In the genomic region with DNA sequence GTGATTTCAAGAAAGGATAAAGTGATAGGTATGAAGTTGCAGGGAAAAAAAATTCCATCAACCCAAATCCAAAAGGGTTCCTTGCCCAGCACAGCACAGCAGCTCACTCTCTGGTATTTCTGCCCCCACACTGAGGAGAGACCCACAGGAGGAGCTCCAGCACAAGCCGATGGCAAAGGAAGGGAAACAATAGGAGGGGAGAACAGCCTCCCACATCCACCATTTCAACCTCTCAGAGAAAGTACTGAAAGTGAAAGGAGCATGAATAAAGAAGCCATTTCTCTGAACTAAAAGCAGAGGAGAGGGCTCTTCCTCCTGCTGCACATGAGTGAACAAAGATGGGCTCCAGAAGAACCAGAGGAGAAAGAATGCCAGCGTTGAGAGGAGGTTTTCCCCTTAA, we compare ENCODE assay signal across 8 cellular contexts. TPM values are rescaled to one million over a fixed set of nuclear protein-coding genes. Genes with fewer than 3 reads are reported as not detected.
DNase-seq lines count a peak whose midpoint lies in the region; ATAC-seq lines count a peak whose summit lies in the region.

No MANE protein-coding gene starts in this region.

- no peaks in the 10 kb centered on the region for H3K4me1 ChIP-seq in right cardiac atrium (ENCODE audit: control insufficient read depth, insufficient read depth, low read length)
- peaks cover 0 to 26% (median 14%) of the 10 kb centered on the region in 5 donors for H3K4me1 ChIP-seq in subcutaneous abdominal adipose tissue (ENCODE audit: control insufficient read depth in 5 of 5, insufficient read depth in 5 of 5, low read length in 5 of 5)

- H3K9me3 ChIP-seq in right cardiac atrium (ENCODE audit: control insufficient read depth, low read length) = no peaks in the 10 kb centered on the region
- no peaks in the 10 kb centered on the region for H3K9me3 ChIP-seq in subcutaneous abdominal adipose tissue (ENCODE audit: control insufficient read depth in 5 of 5, low read length in 5 of 5)

- H3K27ac ChIP-seq in right cardiac atrium (ENCODE audit: low read length) = no peak overlapping the region
- no peak overlapping the region for H3K27ac ChIP-seq in subcutaneous abdominal adipose tissue (ENCODE audit: low read depth, low read length)

- WGBS in right cardiac atrium = 22% methylated on average over 2 of the region's 2 CpGs

- H3K27me3 ChIP-seq in right cardiac atrium (ENCODE audit: control insufficient read depth, insufficient read depth) (no peaks in the 10 kb centered on the region), subcutaneous abdominal adipose tissue (ENCODE audit: control insufficient read depth in 5 of 5, insufficient read depth in 4 of 5, low read length in 5 of 5) (no peaks in the 10 kb centered on the region)

- peaks cover 38% of the 10 kb centered on the region for H3K4me1 Mint-ChIP-seq in activated naive CD4-positive, alpha-beta T cell treated with anti-CD3 and anti-CD28 coated beads, Interleukin-2, amount 50 U/mL, for 24 hours

- no peaks in the 10 kb centered on the region for H3K36me3 Mint-ChIP-seq in activated naive CD4-positive, alpha-beta T cell treated with anti-CD3 and anti-CD28 coated beads, Interleukin-2, amount 50 U/mL, for 24 hours

- no peak for DNase-seq in activated naive CD4-positive, alpha-beta T cell treated with Interleukin-2 at 50 U/mL for 16 hours
- DNase-seq in UCSD-AML1 (lab: John Stamatoyannopoulos, UW; ENCODE audit: unreplicated experiment) = peak; percentile 32
- DNase-seq in right cardiac atrium = peak in 1 of 3 donors; percentile 28

- no peak overlapping the region for H3K9ac ChIP-seq in subcutaneous abdominal adipose tissue (ENCODE audit: low read length in 5 of 5)

- H3K4me3 Mint-ChIP-seq in activated naive CD4-positive, alpha-beta T cell treated with anti-CD3 and anti-CD28 coated beads, Interleukin-2, amount 50 U/mL, for 24 hours = peak overlapping the region; percentile 75

- ATAC-seq in right cardiac atrium (peak; percentile 70 to 83), GM21447 (IDR thresholded peaks at IDR 0.05; ENCODE audit: unreplicated experiment) (no peak), HG03159 (IDR thresholded peaks at IDR 0.05; ENCODE audit: unreplicated experiment) (no peak), HG02798 (IDR thresholded peaks at IDR 0.05; ENCODE audit: poor library complexity, unreplicated experiment) (no peak)

- H3K9me3 Mint-ChIP-seq in activated naive CD4-positive, alpha-beta T cell treated with anti-CD3 and anti-CD28 coated beads, Interleukin-2, amount 50 U/mL, for 24 hours = no peaks in the 10 kb centered on the region

- H3K36me3 ChIP-seq in subcutaneous abdominal adipose tissue (ENCODE audit: control insufficient read depth in 5 of 5, insufficient read depth in 5 of 5, low read length in 5 of 5) = no peaks in the 10 kb centered on the region

- H3K27me3 Mint-ChIP-seq in activated naive CD4-positive, alpha-beta T cell treated with anti-CD3 and anti-CD28 coated beads, Interleukin-2, amount 50 U/mL, for 24 hours = no peaks in the 10 kb centered on the region

- peak overlapping the region; percentile 92 for H3K27ac Mint-ChIP-seq in activated naive CD4-positive, alpha-beta T cell treated with anti-CD3 and anti-CD28 coated beads, Interleukin-2, amount 50 U/mL, for 24 hours

- intact Hi-C loops in right cardiac atrium (cut with DNase I) = no loop called here

- H3K4me3 ChIP-seq in right cardiac atrium (ENCODE audit: low read length) (no peak overlapping the region), subcutaneous abdominal adipose tissue (ENCODE audit: low read depth in 1 of 5, low read length in 5 of 5) (peak overlapping the region in 4 of 5 donors; percentile 23 to 45 (median 42))

RNA-seq across cellular contexts. Expression of a gene that starts 54.9 kb away (rescaled TPM):
- total RNA-seq in right cardiac atrium = 1 to 10 TPM; 6.3 to 7.9 (median 7.3) TPM
- 2.5 TPM for polyA plus RNA-seq in right cardiac atrium

Comparison
In these comparisons a context has a peak if more than half of its experiments do, and no peak if none do; other contexts are left out.
1. ATAC-seq: peak in right cardiac atrium (2 of 2); none in GM21447 (single experiment), HG03159 (single experiment) and HG02798 (single experiment).